ENCODE assay signal across 13 cellular contexts in the genomic region with DNA sequence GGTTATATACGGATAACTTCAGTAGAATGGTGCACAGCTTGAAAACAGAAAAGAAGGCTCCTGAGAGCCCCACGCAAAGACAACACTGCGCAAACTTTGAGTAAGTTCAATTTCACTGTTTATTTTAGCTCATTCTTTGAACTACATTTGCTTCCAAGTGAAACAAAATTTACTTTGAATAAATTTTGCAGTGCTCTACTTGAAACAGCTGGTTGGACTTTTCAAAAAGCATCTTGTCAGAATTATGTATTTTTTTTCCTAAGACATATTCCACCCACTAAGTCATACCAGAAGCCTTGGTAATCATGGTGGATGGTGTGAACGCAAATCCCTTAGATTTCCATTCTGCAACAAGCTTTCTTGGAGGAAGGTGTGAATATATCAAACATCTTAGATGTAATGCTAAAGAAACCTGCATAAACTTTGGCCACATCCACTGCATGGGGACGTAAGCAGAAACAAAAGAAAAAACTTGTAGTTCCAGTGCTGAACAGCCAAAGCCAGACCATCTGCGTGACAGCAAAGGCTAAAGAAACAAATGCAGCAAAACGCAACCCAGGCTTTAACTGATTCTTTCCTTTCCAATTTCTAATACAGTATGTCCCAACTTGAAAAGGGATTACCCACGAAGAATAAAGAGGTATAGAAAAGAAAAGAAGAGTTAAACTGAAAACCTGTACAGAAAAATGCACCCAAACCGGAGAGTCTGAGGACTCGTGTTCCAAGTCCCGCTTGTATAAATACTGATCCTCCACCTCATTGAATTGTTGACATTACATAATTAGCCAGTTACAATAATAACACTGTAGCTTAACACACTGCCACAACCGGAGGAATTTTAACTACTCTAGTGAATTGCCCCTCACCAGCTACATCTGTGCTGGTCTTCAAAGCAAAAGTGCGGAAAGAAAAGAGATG.
A peak's percentile ranks its signal among the peaks of the same experiment; 100 is the strongest.
DNase-seq lines count a peak whose midpoint lies in the region; ATAC-seq and TF ChIP-seq lines count a peak whose summit lies in the region.
"Had no signal": no experiment of that assay in that cellular context is flagged by ENCODE, and none has a peak within 500 bp of the region (broad histone marks: within the 10 kb centered on the region; RNA-seq: fewer than 3 reads in every experiment).

No MANE protein-coding gene starts in this region.

- TF ChIP-seq CTCF in GM23338 (conservative IDR thresholded peaks at IDR 0.05; ENCODE audit: low read depth in 2 of 2) (no peak), hepatocyte (IDR thresholded peaks at IDR 0.05; ENCODE audit: poor library complexity) (no peak), progenitor cell of endocrine pancreas (IDR thresholded peaks at IDR 0.05; ENCODE audit: unreplicated experiment) (no peak)

- no peaks in the 10 kb centered on the region for H3K27me3 ChIP-seq in GM23338 (ENCODE audit: insufficient read depth)
- no peaks in the 10 kb centered on the region for H3K27me3 ChIP-seq in adipocyte (replicated peaks; ENCODE audit: control insufficient read depth, insufficient read depth, low read length)
- H3K27me3 ChIP-seq in hepatocyte, result no peaks in the 10 kb centered on the region
- H3K27me3 ChIP-seq: spleen had no signal

- ATAC-seq in GM23338, result no peak
- no peak for ATAC-seq in GM18867 (IDR thresholded peaks at IDR 0.05; ENCODE audit: unreplicated experiment)
- ATAC-seq in activated CD4-positive, alpha-beta T cell treated with anti-CD3 and anti-CD28 coated beads for 36 hours, result no peak
- ATAC-seq: activated naive CD4-positive, alpha-beta T cell treated with anti-CD3 and anti-CD28 coated beads, Interleukin-2, amount 50 U/mL, for 72 hours had no signal

- POLR2A ChIA-PET in activated CD4-positive, alpha-beta T cell treated with anti-CD3 and anti-CD28 coated beads for 36 hours (lab: Charles Lee), result no interaction called here

- WGBS in hepatocyte (ENCODE audit: low lambda C conversion rate, missing lambda C conversion rate), result 48% methylated on average over 13 of the region's 13 CpGs

- H3K4me3 Mint-ChIP-seq in GM23338 (no peak overlapping the region), progenitor cell of endocrine pancreas (ENCODE audit: low read depth) (no peak overlapping the region)
- no peak overlapping the region for H3K4me3 Mint-ChIP-seq in activated CD4-positive, alpha-beta T cell treated with anti-CD3 and anti-CD28 coated beads for 36 hours

- H3K79me2 ChIP-seq in GM23338 (replicated peaks; ENCODE audit: insufficient read depth), result peaks cover 38% of the 10 kb centered on the region
- H3K79me2 ChIP-seq in hepatocyte, result peaks cover 84% of the 10 kb centered on the region

- no peak overlapping the region for H3K9ac ChIP-seq in adipocyte (ENCODE audit: low read length)

- H4K20me1 ChIP-seq in GM23338 (replicated peaks; ENCODE audit: insufficient read depth) (0 out of 2 replicates have a peak, but pooled peaks cover 3% of the 10 kb centered on the region), hepatocyte (ENCODE audit: insufficient read depth, poor library complexity, severe bottlenecking) (no peaks in the 10 kb centered on the region)

- H3K9me3 Mint-ChIP-seq in GM23338, result no peaks in the 10 kb centered on the region
- H3K9me3 Mint-ChIP-seq in progenitor cell of endocrine pancreas (ENCODE audit: low read depth), result no peaks in the 10 kb centered on the region
- no peaks in the 10 kb centered on the region for H3K9me3 Mint-ChIP-seq in activated CD4-positive, alpha-beta T cell treated with anti-CD3 and anti-CD28 coated beads for 36 hours (ENCODE audit: low read depth)
- H3K9me3 Mint-ChIP-seq: activated naive CD4-positive, alpha-beta T cell treated with anti-CD3 and anti-CD28 coated beads, Interleukin-2, amount 50 U/mL, for 72 hours had no signal

- H3K4me1 ChIP-seq in GM23338 (ENCODE audit: insufficient read depth) (0 out of 2 replicates have a peak, but pooled peaks cover 14% of the 10 kb centered on the region), adipocyte (ENCODE audit: control insufficient read depth, insufficient read depth, low read length) (peaks cover 9% of the 10 kb centered on the region), hepatocyte (ENCODE audit: insufficient read depth) (peaks cover 22% of the 10 kb centered on the region)

- CTCF ChIA-PET in activated CD4-positive, alpha-beta T cell treated with anti-CD3 and anti-CD28 coated beads for 36 hours (lab: Charles Lee), result no interaction called here

- H3K4me3 ChIP-seq in GM23338 (no peak overlapping the region), adipocyte (ENCODE audit: low read length) (no peak overlapping the region), hepatocyte (no peak overlapping the region)
- H3K4me3 ChIP-seq: spleen had no signal

- 0 out of 2 replicates have a peak overlapping the region, but pooled peaks have one; percentile 22 for H3K27ac ChIP-seq in GM23338 (ENCODE audit: low read depth)
- H3K27ac ChIP-seq in hepatocyte, result peak overlapping the region; percentile 69
- H3K27ac ChIP-seq: spleen had no signal

- H3K36me3 Mint-ChIP-seq in GM23338 (ENCODE audit: low read depth) (no peaks in the 10 kb centered on the region), progenitor cell of endocrine pancreas (ENCODE audit: insufficient read depth) (no peaks in the 10 kb centered on the region)
- no peaks in the 10 kb centered on the region for H3K36me3 Mint-ChIP-seq in activated CD4-positive, alpha-beta T cell treated with anti-CD3 and anti-CD28 coated beads for 36 hours (ENCODE audit: low read depth)
- H3K36me3 Mint-ChIP-seq: activated naive CD4-positive, alpha-beta T cell treated with anti-CD3 and anti-CD28 coated beads, Interleukin-2, amount 50 U/mL, for 72 hours had no signal

- peaks cover 27% of the 10 kb centered on the region for H3K4me1 Mint-ChIP-seq in GM23338
- peaks cover 14% of the 10 kb centered on the region for H3K4me1 Mint-ChIP-seq in progenitor cell of endocrine pancreas (ENCODE audit: low read depth)
- no peaks in the 10 kb centered on the region for H3K4me1 Mint-ChIP-seq in activated CD4-positive, alpha-beta T cell treated with anti-CD3 and anti-CD28 coated beads for 36 hours

- 0 out of 2 replicates have a peak overlapping the region, but pooled peaks have one; percentile 0 for H3K27ac Mint-ChIP-seq in GM23338
- H3K27ac Mint-ChIP-seq in progenitor cell of endocrine pancreas, result peak overlapping the region; percentile 66
- H3K27ac Mint-ChIP-seq in activated CD4-positive, alpha-beta T cell treated with anti-CD3 and anti-CD28 coated beads for 36 hours, result no peak overlapping the region
- H3K27ac Mint-ChIP-seq: activated naive CD4-positive, alpha-beta T cell treated with anti-CD3 and anti-CD28 coated beads, Interleukin-2, amount 50 U/mL, for 72 hours had no signal

- H3K36me3 ChIP-seq in GM23338 (ENCODE audit: insufficient read depth) (no peaks in the 10 kb centered on the region), adipocyte (ENCODE audit: control insufficient read depth, insufficient read depth, low read length, severe bottlenecking) (no peaks in the 10 kb centered on the region), hepatocyte (replicated peaks; ENCODE audit: insufficient read depth, low read depth) (no peaks in the 10 kb centered on the region)
- H3K36me3 ChIP-seq: spleen had no signal

- intact Hi-C loops in activated CD4-positive, alpha-beta T cell treated with anti-CD3 and anti-CD28 coated beads for 36 hours (cut with DNase I, micrococcal nuclease), result no loop called here

- H3K9me3 ChIP-seq in adipocyte (ENCODE audit: control insufficient read depth, low read length) (no peaks in the 10 kb centered on the region), hepatocyte (ENCODE audit: low read depth) (no peaks in the 10 kb centered on the region)
- H3K9me3 ChIP-seq: spleen had no signal

- H3K27me3 Mint-ChIP-seq in GM23338 (ENCODE audit: insufficient read depth, low read depth, poor library complexity) (peaks cover 6% of the 10 kb centered on the region), progenitor cell of endocrine pancreas (no peaks in the 10 kb centered on the region)
- peaks cover 2% of the 10 kb centered on the region for H3K27me3 Mint-ChIP-seq in activated CD4-positive, alpha-beta T cell treated with anti-CD3 and anti-CD28 coated beads for 36 hours

- H3K4me2 ChIP-seq in GM23338 (0 out of 2 replicates have a peak overlapping the region, but pooled peaks have one; percentile 2), hepatocyte (peak overlapping the region; percentile 68)

- no peaks in the 10 kb centered on the region for H3F3A ChIP-seq in GM23338 (replicated peaks; ENCODE audit: low read depth)

- H2AFZ ChIP-seq in GM23338 (no peak overlapping the region), hepatocyte (no peak overlapping the region)

- DNase-seq in GM23338 (ENCODE audit: low spot score) (no peak), adipocyte (ENCODE audit: low read depth) (peak; percentile 71), hepatocyte (ENCODE audit: low spot score) (peak; percentile 17), progenitor cell of endocrine pancreas (ENCODE audit: low spot score, unreplicated experiment) (no peak), NOMO-1 treated with DMSO at 0.1 percent for 48 hours (lab: John Stamatoyannopoulos, UW; ENCODE audit: unreplicated experiment) (no peak), hepatic stellate cell (ENCODE audit: low spot score) (no peak)
- no peak for DNase-seq in activated CD4-positive, alpha-beta T cell treated with anti-CD3 and anti-CD28 coated beads for 36 hours
- DNase-seq: activated CD4-positive, alpha-beta T cell treated with anti-CD3 and anti-CD28 coated beads, Interleukin-2, amount 50 U/mL, for 1 hour; GF-D8; Kasumi-1; spleen had no signal

- H3K9me2 ChIP-seq in GM23338 (ENCODE audit: insufficient read depth), result 0 out of 2 replicates have a peak, but pooled peaks cover 5% of the 10 kb centered on the region
- no peaks in the 10 kb centered on the region for H3K9me2 ChIP-seq in hepatocyte (replicated peaks; ENCODE audit: insufficient read depth)

TF ChIP-seq in GM23338, 12 proteins besides CTCF, POLR2A, EP300 and RAD21 (continues in another document):
- TF ChIP-seq EZH2 (IDR thresholded peaks at IDR 0.05; ENCODE audit: low read depth, unreplicated experiment) (no peak), STAT1 (IDR thresholded peaks at IDR 0.05; ENCODE audit: unreplicated experiment) (no peak), NANOG (IDR thresholded peaks at IDR 0.05; ENCODE audit: borderline replicate concordance) (no peak), ZNF114 (CRISPR knock-in tag; IDR thresholded peaks at IDR 0.05) (no peak)

Comparison
In these comparisons a context has a peak if more than half of its experiments do, and no peak if none do; other contexts are left out.
1. DNase-seq: peak in adipocyte (single experiment) and hepatocyte (single experiment); none in GM23338 (single experiment), progenitor cell of endocrine pancreas (single experiment), NOMO-1 treated with DMSO at 0.1 percent for 48 hours (single experiment), activated CD4-positive, alpha-beta T cell treated with anti-CD3 and anti-CD28 coated beads for 36 hours (single experiment) and hepatic stellate cell (single experiment).